Comparison of ENCODE assay signal across 39 cellular contexts in genomic region chr2:76567478-76567877, GRCh38.
"Had no signal": no experiment of that assay in that cellular context is flagged by ENCODE, and none has a peak within 500 bp of the region (broad histone marks: within the 10 kb centered on the region; RNA-seq: fewer than 3 reads in every experiment).

No MANE protein-coding gene starts in this region.

- H3K9me3 ChIP-seq: ascending aorta had no signal

- ATAC-seq: activated CD8-positive, alpha-beta T cell treated with anti-CD3 and anti-CD28 coated beads for 36 hours; activated naive CD8-positive, alpha-beta T cell treated with anti-CD3 and anti-CD28 coated beads, Interleukin-2, amount 50 U/mL, for 24 hours; activated T-cell treated with anti-CD3 and anti-CD28 coated beads, Interleukin-2, amount 50 U/mL, for 4 hours; activated T-cell treated with anti-CD3 and anti-CD28 coated beads, Interleukin-2, amount 50 U/mL, for 72 hours; activated T-helper 17 cell treated with anti-CD3 and anti-CD28 coated beads, Interleukin-2, amount 50 U/mL, for 72 hours had no signal

- H3K36me3 ChIP-seq: ascending aorta, cardiac muscle cell, WERI-Rb-1 had no signal

- H3K27ac Mint-ChIP-seq: activated B cell treated with CpG ODN at 0.5 μM for 24 hours; activated CD4-positive, alpha-beta memory T cell treated with anti-CD3 and anti-CD28 coated beads for 36 hours; activated CD4-positive, alpha-beta T cell treated with anti-CD3 and anti-CD28 coated beads, Interleukin-2, amount 10 ng/mL, durations not matched to agents 24 days and 14 days; activated CD8-positive, alpha-beta T cell treated with anti-CD3 and anti-CD28 coated beads for 36 hours; activated naive CD4-positive, alpha-beta T cell treated with anti-CD3 and anti-CD28 coated beads for 36 hours; activated naive CD4-positive, alpha-beta T cell treated with anti-CD3 and anti-CD28 coated beads, Interleukin-2, amount 50 U/mL, for 24 hours; activated naive CD8-positive, alpha-beta T cell; activated naive CD8-positive, alpha-beta T cell treated with anti-CD3 and anti-CD28 coated beads, Interleukin-2, amount 10 ng/mL, durations not matched to agents 7 days and 5 days; activated naive CD8-positive, alpha-beta T cell treated with anti-CD3 and anti-CD28 coated beads, Interleukin-2, amount 50 U/mL, for 24 hours; activated T-cell treated with anti-CD3 and anti-CD28 coated beads, Interleukin-2, amount 50 U/mL, for 72 hours; activated T-helper 1 cell treated with anti-CD3 and anti-CD28 coated beads, Interleukin-12 subunit alpha, Interleukin-12 subunit beta, Interleukin-2, Interleukin-4 antibody, amounts not matched to agents 30 ng/mL and 10 ng/mL and 1 ng/mL, durations not matched to agents 14 hours and 24 hours and 36 hours; activated T-helper 17 cell treated with anti-CD3 and anti-CD28 coated beads, Interleukin-2, amount 50 U/mL, for 72 hours; brain; T-helper 1 cell treated with Interleukin-12 subunit alpha and Interleukin-12 subunit beta and Interleukin-4 antibody, amounts not matched to agents 30 μg/mL and 1 μg/mL, for 36 hours; T-helper 2 cell treated with Interferon-gamma antibody and Interleukin-4, amounts not matched to agents 5 μg/mL and 100 μg/mL, for 36 hours had no signal

- H3K27me3 Mint-ChIP-seq: activated B cell treated with CpG ODN at 0.5 μM for 24 hours; activated CD4-positive, alpha-beta memory T cell treated with anti-CD3 and anti-CD28 coated beads for 36 hours; activated CD4-positive, alpha-beta T cell treated with anti-CD3 and anti-CD28 coated beads, Interleukin-2, amount 10 ng/mL, durations not matched to agents 24 days and 14 days; activated CD8-positive, alpha-beta T cell treated with anti-CD3 and anti-CD28 coated beads for 36 hours; activated naive CD4-positive, alpha-beta T cell treated with anti-CD3 and anti-CD28 coated beads, Interleukin-2, amount 50 U/mL, for 24 hours; activated naive CD8-positive, alpha-beta T cell; activated naive CD8-positive, alpha-beta T cell treated with anti-CD3 and anti-CD28 coated beads, Interleukin-2, amount 10 ng/mL, durations not matched to agents 7 days and 5 days; activated naive CD8-positive, alpha-beta T cell treated with anti-CD3 and anti-CD28 coated beads, Interleukin-2, amount 50 U/mL, for 24 hours; activated T-helper 17 cell treated with anti-CD3 and anti-CD28 coated beads, Interleukin-2, amount 50 U/mL, for 72 hours; central memory CD8-positive, alpha-beta T cell had no signal

- H3K4me3 ChIP-seq: ascending aorta, cardiac muscle cell had no signal

- H3K9me3 Mint-ChIP-seq: activated B cell treated with CpG ODN at 0.5 μM for 24 hours; activated CD4-positive, alpha-beta T cell treated with anti-CD3 and anti-CD28 coated beads, Interleukin-2, amount 10 ng/mL, durations not matched to agents 24 days and 14 days; activated CD8-positive, alpha-beta T cell treated with anti-CD3 and anti-CD28 coated beads for 36 hours; activated naive CD4-positive, alpha-beta T cell treated with anti-CD3 and anti-CD28 coated beads, Interleukin-2, amount 50 U/mL, for 24 hours; activated naive CD8-positive, alpha-beta T cell treated with anti-CD3 and anti-CD28 coated beads, Interleukin-2, amount 50 U/mL, for 24 hours; activated T-cell treated with anti-CD3 and anti-CD28 coated beads, Interleukin-2, amount 50 U/mL, for 4 hours; activated T-cell treated with anti-CD3 and anti-CD28 coated beads, Interleukin-2, amount 50 U/mL, for 72 hours; activated T-helper 1 cell treated with anti-CD3 and anti-CD28 coated beads, Interleukin-12 subunit alpha, Interleukin-12 subunit beta, Interleukin-2, Interleukin-4 antibody, amounts not matched to agents 30 ng/mL and 10 ng/mL and 1 ng/mL, durations not matched to agents 14 hours and 24 hours and 36 hours; brain; T-helper 1 cell treated with Interleukin-12 subunit alpha and Interleukin-12 subunit beta and Interleukin-4 antibody, amounts not matched to agents 30 μg/mL and 1 μg/mL, for 36 hours; T-helper 2 cell treated with Interferon-gamma antibody and Interleukin-4, amounts not matched to agents 5 μg/mL and 100 μg/mL, for 36 hours had no signal

- FAIRE-seq: bronchial epithelial cell, TTC549 had no signal

- H3K27me3 ChIP-seq: ascending aorta, cardiac muscle cell had no signal

- H3K4me1 Mint-ChIP-seq: activated B cell treated with CpG ODN at 0.5 μM for 24 hours; activated CD4-positive, alpha-beta T cell treated with anti-CD3 and anti-CD28 coated beads, Interleukin-2, amount 10 ng/mL, durations not matched to agents 24 days and 14 days; activated naive CD4-positive, alpha-beta T cell treated with anti-CD3 and anti-CD28 coated beads, Interleukin-2, amount 50 U/mL, for 24 hours; activated naive CD8-positive, alpha-beta T cell treated with anti-CD3 and anti-CD28 coated beads, Interleukin-2, amount 10 ng/mL, durations not matched to agents 7 days and 5 days; activated naive CD8-positive, alpha-beta T cell treated with anti-CD3 and anti-CD28 coated beads, Interleukin-2, amount 50 U/mL, for 24 hours; activated T-helper 17 cell treated with anti-CD3 and anti-CD28 coated beads, Interleukin-2, amount 50 U/mL, for 72 hours; brain; central memory CD8-positive, alpha-beta T cell had no signal

- H3K36me3 Mint-ChIP-seq: activated CD4-positive, alpha-beta memory T cell treated with anti-CD3 and anti-CD28 coated beads for 36 hours; activated naive CD4-positive, alpha-beta T cell treated with anti-CD3 and anti-CD28 coated beads, Interleukin-2, amount 50 U/mL, for 24 hours; activated naive CD8-positive, alpha-beta T cell; activated naive CD8-positive, alpha-beta T cell treated with anti-CD3 and anti-CD28 coated beads, Interleukin-2, amount 10 ng/mL, durations not matched to agents 7 days and 5 days; brain had no signal

- H3K27ac ChIP-seq: ascending aorta, cardiac muscle cell, WERI-Rb-1 had no signal

- H3K4me3 Mint-ChIP-seq: activated B cell treated with CpG ODN at 0.5 μM for 24 hours; activated CD4-positive, alpha-beta memory T cell treated with anti-CD3 and anti-CD28 coated beads for 36 hours; activated CD4-positive, alpha-beta T cell treated with anti-CD3 and anti-CD28 coated beads, Interleukin-2, amount 10 ng/mL, durations not matched to agents 24 days and 14 days; activated CD8-positive, alpha-beta T cell treated with anti-CD3 and anti-CD28 coated beads for 36 hours; activated naive CD4-positive, alpha-beta T cell treated with anti-CD3 and anti-CD28 coated beads for 36 hours; activated naive CD4-positive, alpha-beta T cell treated with anti-CD3 and anti-CD28 coated beads, Interleukin-2, amount 50 U/mL, for 24 hours; activated naive CD8-positive, alpha-beta T cell; activated naive CD8-positive, alpha-beta T cell treated with anti-CD3 and anti-CD28 coated beads, Interleukin-2, amount 10 ng/mL, durations not matched to agents 7 days and 5 days; activated naive CD8-positive, alpha-beta T cell treated with anti-CD3 and anti-CD28 coated beads, Interleukin-2, amount 50 U/mL, for 24 hours; activated T-cell treated with anti-CD3 and anti-CD28 coated beads, Interleukin-2, amount 50 U/mL, for 4 hours; activated T-cell treated with anti-CD3 and anti-CD28 coated beads, Interleukin-2, amount 50 U/mL, for 72 hours; activated T-helper 1 cell treated with anti-CD3 and anti-CD28 coated beads, Interleukin-12 subunit alpha, Interleukin-12 subunit beta, Interleukin-2, Interleukin-4 antibody, amounts not matched to agents 30 ng/mL and 10 ng/mL and 1 ng/mL, durations not matched to agents 14 hours and 24 hours and 36 hours; activated T-helper 17 cell treated with anti-CD3 and anti-CD28 coated beads, Interleukin-2, amount 50 U/mL, for 72 hours; brain; central memory CD8-positive, alpha-beta T cell; T-helper 1 cell treated with Interleukin-12 subunit alpha and Interleukin-12 subunit beta and Interleukin-4 antibody, amounts not matched to agents 30 μg/mL and 1 μg/mL, for 36 hours; T-helper 2 cell treated with Interferon-gamma antibody and Interleukin-4, amounts not matched to agents 5 μg/mL and 100 μg/mL, for 36 hours had no signal

- H3K4me1 ChIP-seq: ascending aorta had no signal

- DNase-seq: activated B cell treated with CpG ODN at 0.5 μM for 24 hours; activated CD4-positive, alpha-beta memory T cell treated with anti-CD3 and anti-CD28 coated beads for 36 hours; activated CD4-positive, alpha-beta T cell treated with anti-CD3 and anti-CD28 coated beads for 4 hours; activated CD4-positive, alpha-beta T cell treated with anti-CD3 and anti-CD28 coated beads, Interleukin-2, amount 10 ng/mL, durations not matched to agents 24 days and 14 days; activated CD4-positive, alpha-beta T cell treated with anti-CD3 and anti-CD28 coated beads, Interleukin-2, amount 50 U/mL, for 1 hour; activated CD4-positive, alpha-beta T cell treated with anti-CD3 and anti-CD28 coated beads, Interleukin-2, amount 50 U/mL, for 4 hours; activated CD4-positive, CD25-positive, alpha-beta regulatory T cell treated with anti-CD3 and anti-CD28 coated beads, Interleukin-2, amount 50 U/mL, for 72 hours; activated CD8-positive, alpha-beta memory T cell treated with anti-CD3 and anti-CD28 coated beads, Interleukin-2, amount 50 U/mL, for 4 hours; activated CD8-positive, alpha-beta T cell treated with anti-CD3 and anti-CD28 coated beads for 36 hours; activated effector memory CD4-positive, alpha-beta T cell treated with anti-CD3 and anti-CD28 coated beads, Interleukin-2, amount 50 U/mL, for 16 hours; activated gamma-delta T cell treated with Interleukin-2 at 50 U/mL for 16 hours; activated naive CD4-positive, alpha-beta T cell; activated naive CD4-positive, alpha-beta T cell treated with anti-CD3 and anti-CD28 coated beads for 36 hours; activated naive CD8-positive, alpha-beta T cell treated with anti-CD3 and anti-CD28 coated beads, Interleukin-2, amount 10 ng/mL, durations not matched to agents 7 days and 5 days; activated naive CD8-positive, alpha-beta T cell treated with anti-CD3 and anti-CD28 coated beads, Interleukin-2, amount 50 U/mL, for 24 hours; activated T-cell treated with anti-CD3 and anti-CD28 coated beads for 4 hours; activated T-cell treated with anti-CD3 and anti-CD28 coated beads, Interleukin-2, amount 50 U/mL, for 1 hour; activated T-cell treated with anti-CD3 and anti-CD28 coated beads, Interleukin-2, amount 50 U/mL, for 4 hours; activated T-cell treated with anti-CD3 and anti-CD28 coated beads, Interleukin-2, amount 50 U/mL, for 72 hours; amygdala; anterior cingulate cortex; caudate nucleus; cerebellar nuclear complex; T-helper 1 cell; T-helper 2 cell; T-helper 9 cell; WERI-Rb-1 had no signal
